In the genomic region with DNA sequence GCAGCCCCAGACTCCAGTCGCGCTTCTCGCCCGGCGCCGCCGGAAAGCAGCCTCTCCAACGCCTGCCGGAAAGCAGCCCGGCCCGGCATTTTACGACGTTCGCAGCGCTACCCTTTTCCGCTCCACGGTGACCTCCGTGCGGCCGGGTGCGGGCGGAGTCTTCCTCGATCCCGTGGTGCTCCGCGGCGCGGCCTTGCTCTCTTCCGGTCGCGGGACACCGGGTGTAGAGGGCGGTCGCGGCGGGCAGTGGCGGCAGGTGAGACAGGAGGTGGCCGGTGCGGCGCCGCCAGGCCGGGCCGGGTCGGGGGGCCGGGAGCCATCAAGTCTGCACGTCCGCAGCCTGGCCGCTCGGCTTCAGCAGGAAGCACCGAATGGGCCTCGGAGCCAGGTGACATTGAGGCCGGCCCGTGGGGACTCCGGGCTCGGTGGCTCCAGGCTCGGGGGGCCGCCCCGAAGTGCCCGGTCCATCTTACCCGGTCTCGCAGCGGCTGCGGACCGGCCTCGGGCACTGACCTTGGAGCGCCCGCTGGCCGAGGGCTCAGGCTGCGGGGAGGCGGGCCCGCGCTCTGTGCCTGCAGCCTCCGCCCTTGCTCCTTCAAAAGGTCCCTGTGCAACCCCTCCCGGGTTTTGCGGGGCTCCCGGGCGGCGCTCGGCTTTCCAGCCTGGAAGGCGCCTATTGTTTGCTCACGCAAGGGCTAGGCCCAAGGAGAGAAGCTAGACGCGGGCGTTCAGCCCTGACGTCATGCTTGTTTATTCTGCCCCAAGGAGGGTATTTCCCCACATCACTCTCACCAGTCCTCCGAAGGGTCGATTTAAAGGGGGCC, we compare ENCODE assay signal across 8 cellular contexts. TPM values are rescaled to one million over a fixed set of nuclear protein-coding genes. Genes with fewer than 3 reads are reported as not detected.
DNase-seq lines count a peak whose midpoint lies in the region; ATAC-seq and TF ChIP-seq lines count a peak whose summit lies in the region.

Gene COX4I1 (plus strand): TSS at position 199 of the 824 bp plus-strand sequence. CDS start 1,511 bp downstream, outside the sequence.
Gene EMC8 (minus strand): TSS at position 48 of the 824 bp plus-strand sequence. CDS start 249 bp downstream, outside the sequence.

- peak within 1 kb of the TSS; percentile 100 for H3K4me2 ChIP-seq in PC-3 (ENCODE audit: low read length)

- peak within 1 kb of the TSS; percentile 73; the same call in 1 of the 2 replicates for H2AFZ ChIP-seq in PC-3 (ENCODE audit: low read length)

- no peaks in the 10 kb centered on the region for H3K9me3 ChIP-seq in PC-3 (ENCODE audit: low read length)

- TF ChIP-seq CTCF in PC-3 (conservative IDR thresholded peaks at IDR 0.05; ENCODE audit: low read depth, low read length), result no peak
- no peak for TF ChIP-seq CTCF in epithelial cell of proximal tubule (conservative IDR thresholded peaks at IDR 0.05; ENCODE audit: low read depth, low read length)

- peak within 1 kb of the TSS; percentile 99 for H3K9ac ChIP-seq in PC-3 (ENCODE audit: low read length)

- no peak for TF ChIP-seq RAD21 in Ishikawa (IDR thresholded peaks at IDR 0.05; ENCODE audit: low read depth)

- H3K36me3 ChIP-seq in PC-3 (ENCODE audit: low read depth, low read length), result peaks cover 32% of the 10 kb centered on the region

- no TSS peak for BruUV-seq in PC-3 (replicated peaks; lab: Mats Ljungman, UMichigan)

- CTCF ChIA-PET in PC-3 (lab: Charles Lee), result no interaction called here

- H3F3A ChIP-seq in PC-3 (ENCODE audit: low read length, unreplicated experiment), result no peaks in the 10 kb centered on the region

- TF ChIP-seq EP300 in Ishikawa (IDR thresholded peaks at IDR 0.05; ENCODE audit: borderline replicate concordance), result no peak

- H4K20me1 ChIP-seq in PC-3 (ENCODE audit: low read length), result peaks cover 36% of the 10 kb centered on the region

- ATAC-seq in GM21619 (IDR thresholded peaks at IDR 0.05; ENCODE audit: unreplicated experiment) (peak; percentile 79), PC-3 (peak; percentile 94)

- peaks cover 18% of the 10 kb centered on the region for H3K4me1 ChIP-seq in PC-3 (ENCODE audit: insufficient read depth, low read length)

- H3K27ac ChIP-seq in PC-3 (ENCODE audit: low read length), result peak within 1 kb of the TSS; percentile 79

- DNase-seq in DMS153 treated with DMSO at 0.1 percent for 48 hours (lab: John Stamatoyannopoulos, UW; ENCODE audit: unreplicated experiment), result peak; percentile 85
- DNase-seq in PC-3, result peak; percentile 86
- DNase-seq in activated T-cell treated with anti-CD3 and anti-CD28 coated beads for 48 hours (ENCODE audit: low read depth), result peak; percentile 95
- DNase-seq in epithelial cell of proximal tubule (ENCODE audit: low read depth), result peak; percentile 42
- peak; percentile 97 for DNase-seq in mucosa of gallbladder (ENCODE audit: low spot score)
- peak; percentile 92 for DNase-seq in stimulated activated CD8-positive, alpha-beta memory T cell treated with anti-CD3 and anti-CD28 coated beads, Interleukin-4, amount 100 ng/mL, for 24 hours (ENCODE audit: low read depth)

- peak within 1 kb of the TSS; percentile 99 for H3K4me3 ChIP-seq in PC-3 (ENCODE audit: low read length)
- peak within 1 kb of the TSS; percentile 97 for H3K4me3 ChIP-seq in epithelial cell of proximal tubule (ENCODE audit: low read depth, low read length)

- POLR2A ChIA-PET in PC-3 (lab: Charles Lee; ENCODE audit: unreplicated experiment), result no interaction called here

- no peaks in the 10 kb centered on the region for H3K9me2 ChIP-seq in PC-3 (replicated peaks; ENCODE audit: low read length)

- peaks cover 90% of the 10 kb centered on the region for H3K79me2 ChIP-seq in PC-3 (ENCODE audit: low read length)

- intact Hi-C loops in PC-3 (cut with micrococcal nuclease), result no loop called here

- no peaks in the 10 kb centered on the region for H3K27me3 ChIP-seq in PC-3 (ENCODE audit: low read length)

TF ChIP-seq in Ishikawa, 13 proteins besides CTCF, POLR2A, EP300 and RAD21:
- TF ChIP-seq ZBTB7A (IDR thresholded peaks at IDR 0.05; ENCODE audit: low read depth), result no peak
- TF ChIP-seq CREB1 (IDR thresholded peaks at IDR 0.05; ENCODE audit: low read depth), result peak; percentile 54; the same call in 1 of the 2 replicates
- no peak for TF ChIP-seq FOXM1 (IDR thresholded peaks at IDR 0.05; ENCODE audit: borderline replicate concordance, low read depth)
- TF ChIP-seq YY1 (IDR thresholded peaks at IDR 0.05; ENCODE audit: low read depth), result peak; percentile 68
- TF ChIP-seq MAX (IDR thresholded peaks at IDR 0.05), result no peak; the same call in 1 of the 2 replicates
- TF ChIP-seq, protein P1, sequence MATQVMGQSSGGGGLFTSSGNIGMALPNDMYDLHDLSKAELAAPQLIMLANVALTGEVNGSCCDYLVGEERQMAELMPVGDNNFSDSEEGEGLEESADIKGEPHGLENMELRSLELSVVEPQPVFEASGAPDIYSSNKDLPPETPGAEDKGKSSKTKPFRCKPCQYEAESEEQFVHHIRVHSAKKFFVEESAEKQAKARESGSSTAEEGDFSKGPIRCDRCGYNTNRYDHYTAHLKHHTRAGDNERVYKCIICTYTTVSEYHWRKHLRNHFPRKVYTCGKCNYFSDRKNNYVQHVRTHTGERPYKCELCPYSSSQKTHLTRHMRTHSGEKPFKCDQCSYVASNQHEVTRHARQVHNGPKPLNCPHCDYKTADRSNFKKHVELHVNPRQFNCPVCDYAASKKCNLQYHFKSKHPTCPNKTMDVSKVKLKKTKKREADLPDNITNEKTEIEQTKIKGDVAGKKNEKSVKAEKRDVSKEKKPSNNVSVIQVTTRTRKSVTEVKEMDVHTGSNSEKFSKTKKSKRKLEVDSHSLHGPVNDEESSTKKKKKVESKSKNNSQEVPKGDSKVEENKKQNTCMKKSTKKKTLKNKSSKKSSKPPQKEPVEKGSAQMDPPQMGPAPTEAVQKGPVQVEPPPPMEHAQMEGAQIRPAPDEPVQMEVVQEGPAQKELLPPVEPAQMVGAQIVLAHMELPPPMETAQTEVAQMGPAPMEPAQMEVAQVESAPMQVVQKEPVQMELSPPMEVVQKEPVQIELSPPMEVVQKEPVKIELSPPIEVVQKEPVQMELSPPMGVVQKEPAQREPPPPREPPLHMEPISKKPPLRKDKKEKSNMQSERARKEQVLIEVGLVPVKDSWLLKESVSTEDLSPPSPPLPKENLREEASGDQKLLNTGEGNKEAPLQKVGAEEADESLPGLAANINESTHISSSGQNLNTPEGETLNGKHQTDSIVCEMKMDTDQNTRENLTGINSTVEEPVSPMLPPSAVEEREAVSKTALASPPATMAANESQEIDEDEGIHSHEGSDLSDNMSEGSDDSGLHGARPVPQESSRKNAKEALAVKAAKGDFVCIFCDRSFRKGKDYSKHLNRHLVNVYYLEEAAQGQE (IDR thresholded peaks at IDR 0.05; ENCODE audit: low read depth), result no peak
- no peak; the same call in 1 of the 2 replicates for TF ChIP-seq NFIC (IDR thresholded peaks at IDR 0.05)
- TF ChIP-seq TAF1 (IDR thresholded peaks at IDR 0.05; ENCODE audit: low read depth), result peak; percentile 96
- TF ChIP-seq TCF12 (IDR thresholded peaks at IDR 0.05; ENCODE audit: low read depth), result 0 out of 2 replicates have a peak, but pooled peaks have one; percentile 64
- TF ChIP-seq EGR1 (IDR thresholded peaks at IDR 0.05), result no peak
- TF ChIP-seq USF1 (IDR thresholded peaks at IDR 0.05), result no peak
- TF ChIP-seq TEAD4 (IDR thresholded peaks at IDR 0.05), result peak; percentile 39
- TF ChIP-seq CEBPB (IDR thresholded peaks at IDR 0.05), result no peak
TF ChIP-seq in Ishikawa: peak in this region for 5.

RNA-seq across cellular contexts. Expression of gene COX4I1, which starts in this region (rescaled TPM):
- 539 and 598 TPM in 2 replicates for total RNA-seq in PC-3 (2014; rRNA removed)
- total RNA-seq in epithelial cell of proximal tubule, result 620 and 824 TPM in 2 replicates
- 571 TPM for total RNA-seq in mucosa of gallbladder

RNA-seq across cellular contexts. Expression of gene EMC8, which starts in this region (rescaled TPM):
- total RNA-seq in PC-3 (2014; rRNA removed) (42.6 and 46.1 TPM in 2 replicates), epithelial cell of proximal tubule (45.9 and 62.9 TPM in 2 replicates), mucosa of gallbladder (21.4 TPM)

Comparison
In these comparisons a context has a peak if more than half of its experiments do, and no peak if none do; other contexts are left out.
1. Peak in every context shown above with its lines: DNase-seq, ATAC-seq, H3K4me3 ChIP-seq and H3K27ac ChIP-seq.
2. DNase-seq: peak in every context shown above with its lines; median percentile 97 in mucosa of gallbladder; 95 in activated T-cell treated with anti-CD3 and anti-CD28 coated beads for 48 hours; 92 in stimulated activated CD8-positive, alpha-beta memory T cell treated with anti-CD3 and anti-CD28 coated beads, Interleukin-4, amount 100 ng/mL, for 24 hours; 86 in PC-3; 85 in DMS153 treated with DMSO at 0.1 percent for 48 hours; 42 in epithelial cell of proximal tubule.